Comparison of ENCODE assay signal across 1 cellular context in genomic region chr2:200648518-200649320, GRCh38.
TF ChIP-seq lines count a peak whose summit lies in the region.

No MANE protein-coding gene starts in this region.

TF ChIP-seq in K562, 482 proteins besides CTCF, POLR2A, EP300 and RAD21:
- TF ChIP-seq C11orf30 (IDR thresholded peaks at IDR 0.05; ENCODE audit: low read depth) = peak; percentile 34; the same call in 1 of the 2 replicates
- peak; percentile 43; the same call in 1 of the 2 replicates for TF ChIP-seq NFE2 (IDR thresholded peaks at IDR 0.05; ENCODE audit: low read depth)
- 0 out of 2 replicates have a peak, but pooled peaks have one; percentile 22 for TF ChIP-seq MAFG (tag; conservative IDR thresholded peaks at IDR 0.05)
- TF ChIP-seq ZNF316 (IDR thresholded peaks at IDR 0.05) = peak; percentile 23; the same call in 1 of the 2 replicates
- peak; percentile 17 for TF ChIP-seq ZFP36 (IDR thresholded peaks at IDR 0.05; ENCODE audit: low read depth, low read length, partially characterized antibody)
